In the genomic region with DNA sequence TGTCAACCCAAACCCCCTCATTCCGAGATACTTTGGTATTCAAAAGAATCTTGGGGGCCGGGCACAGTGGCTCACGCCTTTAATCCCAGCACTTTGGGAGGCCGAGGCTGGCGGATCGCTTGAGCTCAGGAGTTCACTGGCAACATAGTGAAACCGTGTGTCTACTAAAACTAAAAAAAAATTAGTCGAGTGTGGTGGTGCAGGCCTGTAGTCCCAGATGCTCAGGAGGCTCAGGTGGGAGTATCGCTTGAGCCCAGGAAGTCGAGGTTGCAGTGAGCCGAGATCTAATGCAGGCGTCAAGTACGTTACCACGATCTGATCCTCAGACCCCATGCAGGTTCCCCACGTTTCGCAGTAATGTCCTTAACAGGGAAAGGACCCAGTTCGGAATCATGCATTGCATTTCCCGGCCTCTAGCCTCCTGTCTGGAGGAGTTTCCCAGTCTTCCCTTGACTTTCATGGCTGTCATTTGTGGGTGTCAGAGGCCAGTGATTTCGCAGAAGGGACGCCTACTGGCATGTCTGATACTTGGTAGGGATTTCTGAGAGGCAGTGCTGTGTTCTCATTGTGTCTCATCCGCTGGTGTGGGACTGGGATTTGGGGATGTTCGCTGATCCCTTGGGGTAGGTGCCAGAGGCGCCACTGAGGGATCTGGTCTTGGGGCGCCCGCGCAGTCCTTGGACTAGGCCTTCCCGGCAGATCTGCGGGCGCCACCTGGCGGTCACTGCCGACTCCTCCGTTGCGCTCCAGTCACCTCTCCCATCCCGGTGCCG, we compare ENCODE assay signal across 1 cellular context.
TF ChIP-seq lines count a peak whose summit lies in the region.

No MANE protein-coding gene starts in this region.

TF ChIP-seq in HepG2, 621 proteins besides CTCF, POLR2A, EP300 and RAD21 (continued from another document and continues in another):
- TF ChIP-seq, protein P1, sequence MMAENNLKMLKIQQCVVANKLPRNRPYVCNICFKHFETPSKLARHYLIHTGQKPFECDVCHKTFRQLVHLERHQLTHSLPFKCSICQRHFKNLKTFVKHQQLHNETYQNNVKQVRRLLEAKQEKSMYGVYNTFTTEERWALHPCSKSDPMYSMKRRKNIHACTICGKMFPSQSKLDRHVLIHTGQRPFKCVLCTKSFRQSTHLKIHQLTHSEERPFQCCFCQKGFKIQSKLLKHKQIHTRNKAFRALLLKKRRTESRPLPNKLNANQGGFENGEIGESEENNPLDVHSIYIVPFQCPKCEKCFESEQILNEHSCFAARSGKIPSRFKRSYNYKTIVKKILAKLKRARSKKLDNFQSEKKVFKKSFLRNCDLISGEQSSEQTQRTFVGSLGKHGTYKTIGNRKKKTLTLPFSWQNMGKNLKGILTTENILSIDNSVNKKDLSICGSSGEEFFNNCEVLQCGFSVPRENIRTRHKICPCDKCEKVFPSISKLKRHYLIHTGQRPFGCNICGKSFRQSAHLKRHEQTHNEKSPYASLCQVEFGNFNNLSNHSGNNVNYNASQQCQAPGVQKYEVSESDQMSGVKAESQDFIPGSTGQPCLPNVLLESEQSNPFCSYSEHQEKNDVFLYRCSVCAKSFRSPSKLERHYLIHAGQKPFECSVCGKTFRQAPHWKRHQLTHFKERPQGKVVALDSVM (CRISPR knock-in tag; IDR thresholded peaks at IDR 0.05): peak; percentile 85
- TF ChIP-seq, protein P2, sequence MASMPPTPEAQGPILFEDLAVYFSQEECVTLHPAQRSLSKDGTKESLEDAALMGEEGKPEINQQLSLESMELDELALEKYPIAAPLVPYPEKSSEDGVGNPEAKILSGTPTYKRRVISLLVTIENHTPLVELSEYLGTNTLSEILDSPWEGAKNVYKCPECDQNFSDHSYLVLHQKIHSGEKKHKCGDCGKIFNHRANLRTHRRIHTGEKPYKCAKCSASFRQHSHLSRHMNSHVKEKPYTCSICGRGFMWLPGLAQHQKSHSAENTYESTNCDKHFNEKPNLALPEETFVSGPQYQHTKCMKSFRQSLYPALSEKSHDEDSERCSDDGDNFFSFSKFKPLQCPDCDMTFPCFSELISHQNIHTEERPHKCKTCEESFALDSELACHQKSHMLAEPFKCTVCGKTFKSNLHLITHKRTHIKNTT (CRISPR knock-in tag; IDR thresholded peaks at IDR 0.05): no peak
- TF ChIP-seq, protein P3, sequence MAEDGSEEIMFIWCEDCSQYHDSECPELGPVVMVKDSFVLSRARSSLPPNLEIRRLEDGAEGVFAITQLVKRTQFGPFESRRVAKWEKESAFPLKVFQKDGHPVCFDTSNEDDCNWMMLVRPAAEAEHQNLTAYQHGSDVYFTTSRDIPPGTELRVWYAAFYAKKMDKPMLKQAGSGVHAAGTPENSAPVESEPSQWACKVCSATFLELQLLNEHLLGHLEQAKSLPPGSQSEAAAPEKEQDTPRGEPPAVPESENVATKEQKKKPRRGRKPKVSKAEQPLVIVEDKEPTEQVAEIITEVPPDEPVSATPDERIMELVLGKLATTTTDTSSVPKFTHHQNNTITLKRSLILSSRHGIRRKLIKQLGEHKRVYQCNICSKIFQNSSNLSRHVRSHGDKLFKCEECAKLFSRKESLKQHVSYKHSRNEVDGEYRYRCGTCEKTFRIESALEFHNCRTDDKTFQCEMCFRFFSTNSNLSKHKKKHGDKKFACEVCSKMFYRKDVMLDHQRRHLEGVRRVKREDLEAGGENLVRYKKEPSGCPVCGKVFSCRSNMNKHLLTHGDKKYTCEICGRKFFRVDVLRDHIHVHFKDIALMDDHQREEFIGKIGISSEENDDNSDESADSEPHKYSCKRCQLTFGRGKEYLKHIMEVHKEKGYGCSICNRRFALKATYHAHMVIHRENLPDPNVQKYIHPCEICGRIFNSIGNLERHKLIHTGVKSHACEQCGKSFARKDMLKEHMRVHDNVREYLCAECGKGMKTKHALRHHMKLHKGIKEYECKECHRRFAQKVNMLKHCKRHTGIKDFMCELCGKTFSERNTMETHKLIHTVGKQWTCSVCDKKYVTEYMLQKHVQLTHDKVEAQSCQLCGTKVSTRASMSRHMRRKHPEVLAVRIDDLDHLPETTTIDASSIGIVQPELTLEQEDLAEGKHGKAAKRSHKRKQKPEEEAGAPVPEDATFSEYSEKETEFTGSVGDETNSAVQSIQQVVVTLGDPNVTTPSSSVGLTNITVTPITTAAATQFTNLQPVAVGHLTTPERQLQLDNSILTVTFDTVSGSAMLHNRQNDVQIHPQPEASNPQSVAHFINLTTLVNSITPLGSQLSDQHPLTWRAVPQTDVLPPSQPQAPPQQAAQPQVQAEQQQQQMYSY (CRISPR knock-in tag; IDR thresholded peaks at IDR 0.05): no peak
- TF ChIP-seq HDAC1 (CRISPR knock-in tag; IDR thresholded peaks at IDR 0.05) (peak; percentile 33; the same call in 1 of the 2 replicates), ARHGAP35 (CRISPR knock-in tag; IDR thresholded peaks at IDR 0.05; ENCODE audit: borderline replicate concordance) (no peak), BHLHE40 (IDR thresholded peaks at IDR 0.05; ENCODE audit: low read length) (no peak), ZNF557 (CRISPR knock-in tag; IDR thresholded peaks at IDR 0.05) (no peak), KAT7 (CRISPR knock-in tag; IDR thresholded peaks at IDR 0.05; ENCODE audit: borderline replicate concordance) (no peak), SRSF1 (optimal IDR thresholded peaks at IDR 0.05; ENCODE audit: low read depth, low read length) (no peak), ZNF616 (CRISPR knock-in tag; IDR thresholded peaks at IDR 0.05; ENCODE audit: low read depth) (no peak), CHD2 (IDR thresholded peaks at IDR 0.05; ENCODE audit: low read depth, low read length) (no peak), ZNF180 (CRISPR knock-in tag; IDR thresholded peaks at IDR 0.05; ENCODE audit: borderline replicate concordance, low read depth) (no peak), NBN (conservative IDR thresholded peaks at IDR 0.05) (no peak), CBX2 (IDR thresholded peaks at IDR 0.05; ENCODE audit: low read depth, low read length) (no peak), CBX2 (CRISPR knock-in tag; IDR thresholded peaks at IDR 0.05; ENCODE audit: low read depth) (no peak), MXD4 (CRISPR knock-in tag; IDR thresholded peaks at IDR 0.05) (no peak), SATB2 (CRISPR knock-in tag; IDR thresholded peaks at IDR 0.05) (no peak), ZNF552 (CRISPR knock-in tag; IDR thresholded peaks at IDR 0.05; ENCODE audit: borderline replicate concordance) (no peak), MAZ (IDR thresholded peaks at IDR 0.05; ENCODE audit: borderline replicate concordance, low read depth, low read length) (no peak), MAZ (CRISPR knock-in tag; IDR thresholded peaks at IDR 0.05; ENCODE audit: low read depth) (no peak), ZNF747 (CRISPR knock-in tag; IDR thresholded peaks at IDR 0.05; ENCODE audit: borderline replicate concordance) (no peak), CENPX (CRISPR knock-in tag; IDR thresholded peaks at IDR 0.05) (no peak), MEF2D (CRISPR knock-in tag; IDR thresholded peaks at IDR 0.05) (no peak), RBAK (CRISPR knock-in tag; IDR thresholded peaks at IDR 0.05) (no peak), CCDC6 (CRISPR knock-in tag; IDR thresholded peaks at IDR 0.05) (no peak)
- TF ChIP-seq, protein P4, sequence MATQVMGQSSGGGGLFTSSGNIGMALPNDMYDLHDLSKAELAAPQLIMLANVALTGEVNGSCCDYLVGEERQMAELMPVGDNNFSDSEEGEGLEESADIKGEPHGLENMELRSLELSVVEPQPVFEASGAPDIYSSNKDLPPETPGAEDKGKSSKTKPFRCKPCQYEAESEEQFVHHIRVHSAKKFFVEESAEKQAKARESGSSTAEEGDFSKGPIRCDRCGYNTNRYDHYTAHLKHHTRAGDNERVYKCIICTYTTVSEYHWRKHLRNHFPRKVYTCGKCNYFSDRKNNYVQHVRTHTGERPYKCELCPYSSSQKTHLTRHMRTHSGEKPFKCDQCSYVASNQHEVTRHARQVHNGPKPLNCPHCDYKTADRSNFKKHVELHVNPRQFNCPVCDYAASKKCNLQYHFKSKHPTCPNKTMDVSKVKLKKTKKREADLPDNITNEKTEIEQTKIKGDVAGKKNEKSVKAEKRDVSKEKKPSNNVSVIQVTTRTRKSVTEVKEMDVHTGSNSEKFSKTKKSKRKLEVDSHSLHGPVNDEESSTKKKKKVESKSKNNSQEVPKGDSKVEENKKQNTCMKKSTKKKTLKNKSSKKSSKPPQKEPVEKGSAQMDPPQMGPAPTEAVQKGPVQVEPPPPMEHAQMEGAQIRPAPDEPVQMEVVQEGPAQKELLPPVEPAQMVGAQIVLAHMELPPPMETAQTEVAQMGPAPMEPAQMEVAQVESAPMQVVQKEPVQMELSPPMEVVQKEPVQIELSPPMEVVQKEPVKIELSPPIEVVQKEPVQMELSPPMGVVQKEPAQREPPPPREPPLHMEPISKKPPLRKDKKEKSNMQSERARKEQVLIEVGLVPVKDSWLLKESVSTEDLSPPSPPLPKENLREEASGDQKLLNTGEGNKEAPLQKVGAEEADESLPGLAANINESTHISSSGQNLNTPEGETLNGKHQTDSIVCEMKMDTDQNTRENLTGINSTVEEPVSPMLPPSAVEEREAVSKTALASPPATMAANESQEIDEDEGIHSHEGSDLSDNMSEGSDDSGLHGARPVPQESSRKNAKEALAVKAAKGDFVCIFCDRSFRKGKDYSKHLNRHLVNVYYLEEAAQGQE (IDR thresholded peaks at IDR 0.05; ENCODE audit: borderline replicate concordance in 1 of 2, low read depth in 1 of 2, low read length in 2 of 2): no peak
- TF ChIP-seq, protein P5, sequence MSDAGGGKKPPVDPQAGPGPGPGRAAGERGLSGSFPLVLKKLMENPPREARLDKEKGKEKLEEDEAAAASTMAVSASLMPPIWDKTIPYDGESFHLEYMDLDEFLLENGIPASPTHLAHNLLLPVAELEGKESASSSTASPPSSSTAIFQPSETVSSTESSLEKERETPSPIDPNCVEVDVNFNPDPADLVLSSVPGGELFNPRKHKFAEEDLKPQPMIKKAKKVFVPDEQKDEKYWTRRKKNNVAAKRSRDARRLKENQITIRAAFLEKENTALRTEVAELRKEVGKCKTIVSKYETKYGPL (CRISPR knock-in tag; IDR thresholded peaks at IDR 0.05): no peak
- TF ChIP-seq, protein P6, sequence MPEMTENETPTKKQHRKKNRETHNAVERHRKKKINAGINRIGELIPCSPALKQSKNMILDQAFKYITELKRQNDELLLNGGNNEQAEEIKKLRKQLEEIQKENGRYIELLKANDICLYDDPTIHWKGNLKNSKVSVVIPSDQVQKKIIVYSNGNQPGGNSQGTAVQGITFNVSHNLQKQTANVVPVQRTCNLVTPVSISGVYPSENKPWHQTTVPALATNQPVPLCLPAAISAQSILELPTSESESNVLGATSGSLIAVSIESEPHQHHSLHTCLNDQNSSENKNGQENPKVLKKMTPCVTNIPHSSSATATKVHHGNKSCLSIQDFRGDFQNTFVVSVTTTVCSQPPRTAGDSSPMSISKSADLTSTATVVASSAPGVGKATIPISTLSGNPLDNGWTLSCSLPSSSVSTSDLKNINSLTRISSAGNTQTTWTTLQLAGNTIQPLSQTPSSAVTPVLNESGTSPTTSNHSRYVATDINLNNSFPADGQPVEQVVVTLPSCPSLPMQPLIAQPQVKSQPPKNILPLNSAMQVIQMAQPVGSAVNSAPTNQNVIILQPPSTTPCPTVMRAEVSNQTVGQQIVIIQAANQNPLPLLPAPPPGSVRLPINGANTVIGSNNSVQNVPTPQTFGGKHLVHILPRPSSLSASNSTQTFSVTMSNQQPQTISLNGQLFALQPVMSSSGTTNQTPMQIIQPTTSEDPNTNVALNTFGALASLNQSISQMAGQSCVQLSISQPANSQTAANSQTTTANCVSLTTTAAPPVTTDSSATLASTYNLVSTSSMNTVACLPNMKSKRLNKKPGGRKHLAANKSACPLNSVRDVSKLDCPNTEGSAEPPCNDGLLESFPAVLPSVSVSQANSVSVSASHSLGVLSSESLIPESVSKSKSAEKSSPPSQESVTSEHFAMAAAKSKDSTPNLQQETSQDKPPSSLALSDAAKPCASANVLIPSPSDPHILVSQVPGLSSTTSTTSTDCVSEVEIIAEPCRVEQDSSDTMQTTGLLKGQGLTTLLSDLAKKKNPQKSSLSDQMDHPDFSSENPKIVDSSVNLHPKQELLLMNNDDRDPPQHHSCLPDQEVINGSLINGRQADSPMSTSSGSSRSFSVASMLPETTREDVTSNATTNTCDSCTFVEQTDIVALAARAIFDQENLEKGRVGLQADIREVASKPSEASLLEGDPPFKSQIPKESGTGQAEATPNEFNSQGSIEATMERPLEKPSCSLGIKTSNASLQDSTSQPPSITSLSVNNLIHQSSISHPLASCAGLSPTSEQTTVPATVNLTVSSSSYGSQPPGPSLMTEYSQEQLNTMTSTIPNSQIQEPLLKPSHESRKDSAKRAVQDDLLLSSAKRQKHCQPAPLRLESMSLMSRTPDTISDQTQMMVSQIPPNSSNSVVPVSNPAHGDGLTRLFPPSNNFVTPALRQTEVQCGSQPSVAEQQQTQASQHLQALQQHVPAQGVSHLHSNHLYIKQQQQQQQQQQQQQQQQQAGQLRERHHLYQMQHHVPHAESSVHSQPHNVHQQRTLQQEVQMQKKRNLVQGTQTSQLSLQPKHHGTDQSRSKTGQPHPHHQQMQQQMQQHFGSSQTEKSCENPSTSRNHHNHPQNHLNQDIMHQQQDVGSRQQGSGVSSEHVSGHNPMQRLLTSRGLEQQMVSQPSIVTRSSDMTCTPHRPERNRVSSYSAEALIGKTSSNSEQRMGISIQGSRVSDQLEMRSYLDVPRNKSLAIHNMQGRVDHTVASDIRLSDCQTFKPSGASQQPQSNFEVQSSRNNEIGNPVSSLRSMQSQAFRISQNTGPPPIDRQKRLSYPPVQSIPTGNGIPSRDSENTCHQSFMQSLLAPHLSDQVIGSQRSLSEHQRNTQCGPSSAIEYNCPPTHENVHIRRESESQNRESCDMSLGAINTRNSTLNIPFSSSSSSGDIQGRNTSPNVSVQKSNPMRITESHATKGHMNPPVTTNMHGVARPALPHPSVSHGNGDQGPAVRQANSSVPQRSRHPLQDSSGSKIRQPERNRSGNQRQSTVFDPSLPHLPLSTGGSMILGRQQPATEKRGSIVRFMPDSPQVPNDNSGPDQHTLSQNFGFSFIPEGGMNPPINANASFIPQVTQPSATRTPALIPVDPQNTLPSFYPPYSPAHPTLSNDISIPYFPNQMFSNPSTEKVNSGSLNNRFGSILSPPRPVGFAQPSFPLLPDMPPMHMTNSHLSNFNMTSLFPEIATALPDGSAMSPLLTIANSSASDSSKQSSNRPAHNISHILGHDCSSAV (CRISPR knock-in tag; IDR thresholded peaks at IDR 0.05; ENCODE audit: borderline replicate concordance): no peak
- TF ChIP-seq, protein P7, sequence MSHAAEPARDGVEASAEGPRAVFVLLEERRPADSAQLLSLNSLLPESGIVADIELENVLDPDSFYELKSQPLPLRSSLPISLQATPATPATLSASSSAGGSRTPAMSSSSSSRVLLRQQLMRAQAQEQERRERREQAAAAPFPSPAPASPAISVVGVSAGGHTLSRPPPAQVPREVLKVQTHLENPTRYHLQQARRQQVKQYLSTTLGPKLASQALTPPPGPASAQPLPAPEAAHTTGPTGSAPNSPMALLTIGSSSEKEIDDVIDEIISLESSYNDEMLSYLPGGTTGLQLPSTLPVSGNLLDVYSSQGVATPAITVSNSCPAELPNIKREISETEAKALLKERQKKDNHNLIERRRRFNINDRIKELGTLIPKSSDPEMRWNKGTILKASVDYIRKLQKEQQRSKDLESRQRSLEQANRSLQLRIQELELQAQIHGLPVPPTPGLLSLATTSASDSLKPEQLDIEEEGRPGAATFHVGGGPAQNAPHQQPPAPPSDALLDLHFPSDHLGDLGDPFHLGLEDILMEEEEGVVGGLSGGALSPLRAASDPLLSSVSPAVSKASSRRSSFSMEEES (CRISPR knock-in tag; IDR thresholded peaks at IDR 0.05): no peak
- TF ChIP-seq, protein P8, sequence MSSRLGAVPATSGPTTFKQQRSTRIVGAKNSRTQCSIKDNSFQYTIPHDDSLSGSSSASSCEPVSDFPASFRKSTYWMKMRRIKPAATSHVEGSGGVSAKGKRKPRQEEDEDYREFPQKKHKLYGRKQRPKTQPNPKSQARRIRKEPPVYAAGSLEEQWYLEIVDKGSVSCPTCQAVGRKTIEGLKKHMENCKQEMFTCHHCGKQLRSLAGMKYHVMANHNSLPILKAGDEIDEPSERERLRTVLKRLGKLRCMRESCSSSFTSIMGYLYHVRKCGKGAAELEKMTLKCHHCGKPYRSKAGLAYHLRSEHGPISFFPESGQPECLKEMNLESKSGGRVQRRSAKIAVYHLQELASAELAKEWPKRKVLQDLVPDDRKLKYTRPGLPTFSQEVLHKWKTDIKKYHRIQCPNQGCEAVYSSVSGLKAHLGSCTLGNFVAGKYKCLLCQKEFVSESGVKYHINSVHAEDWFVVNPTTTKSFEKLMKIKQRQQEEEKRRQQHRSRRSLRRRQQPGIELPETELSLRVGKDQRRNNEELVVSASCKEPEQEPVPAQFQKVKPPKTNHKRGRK (CRISPR knock-in tag; IDR thresholded peaks at IDR 0.05): no peak
